Comparison of ENCODE assay signal across 23 cellular contexts in genomic region chr3:82382831-82383230, GRCh38.
"Had no signal": no experiment of that assay in that cellular context is flagged by ENCODE, and none has a peak within 500 bp of the region (broad histone marks: within the 10 kb centered on the region; RNA-seq: fewer than 3 reads in every experiment).

No MANE protein-coding gene starts in this region.

- H3K9me3 ChIP-seq: colonic mucosa, esophagus muscularis mucosa, gastrocnemius medialis, gastroesophageal sphincter had no signal

- H3K4me3 ChIP-seq: colonic mucosa, coronary artery, dorsolateral prefrontal cortex, esophagus muscularis mucosa, esophagus squamous epithelium, gastrocnemius medialis, gastroesophageal sphincter, heart left ventricle, heart right ventricle had no signal

- DNase-seq: colonic mucosa; cortex of kidney; dermis blood vessel endothelial cell; dorsolateral prefrontal cortex; effector CD4-positive, alpha-beta T cell; effector CD8-positive, alpha-beta T cell; effector memory CD4-positive, alpha-beta T cell; effector memory CD8-positive, alpha-beta T cell; endodermal cell; erythroblast; esophagus squamous epithelium; foreskin fibroblast; foreskin keratinocyte; foreskin melanocyte; gastrocnemius medialis; glutamatergic neuron; head of caudate nucleus; heart right ventricle had no signal

- H3K4me1 ChIP-seq: colonic mucosa, esophagus muscularis mucosa, esophagus squamous epithelium, foreskin keratinocyte, gastrocnemius medialis, gastroesophageal sphincter, heart left ventricle, heart right ventricle had no signal

- H3K27me3 ChIP-seq: colonic mucosa, dorsolateral prefrontal cortex, esophagus muscularis mucosa, esophagus squamous epithelium, foreskin keratinocyte, gastrocnemius medialis, gastroesophageal sphincter, heart left ventricle, heart right ventricle had no signal

- H3K27ac ChIP-seq: colonic mucosa, coronary artery, dorsolateral prefrontal cortex, epithelial cell of prostate, esophagus muscularis mucosa, esophagus squamous epithelium, foreskin keratinocyte, gastrocnemius medialis, gastroesophageal sphincter, heart left ventricle, heart right ventricle had no signal

- H3K36me3 ChIP-seq: colonic mucosa, esophagus muscularis mucosa, esophagus squamous epithelium, gastrocnemius medialis, gastroesophageal sphincter, heart left ventricle, heart right ventricle had no signal
